In genomic region chr17:28744802-28745051, GRCh38 we compare ENCODE assay signal across 8 cellular contexts. TPM values are rescaled to one million over a fixed set of nuclear protein-coding genes. Genes with fewer than 3 reads are reported as not detected.
DNase-seq lines count a peak whose midpoint lies in the region; ATAC-seq and TF ChIP-seq lines count a peak whose summit lies in the region.

No MANE protein-coding gene starts in this region.

- intact Hi-C loops in activated CD8-positive, alpha-beta T cell treated with anti-CD3 and anti-CD28 coated beads for 36 hours (cut with micrococcal nuclease) = no loop called here

- DNase-seq in HAP-1 (ENCODE audit: low spot score in 2 of 2) = no peak
- no peak for DNase-seq in activated CD8-positive, alpha-beta T cell treated with anti-CD3 and anti-CD28 coated beads for 36 hours
- DNase-seq in glutamatergic neuron = no peak
- no peak for DNase-seq in NCI-H1694 treated with DMSO at 0.1 percent for 48 hours (lab: John Stamatoyannopoulos, UW)
- DNase-seq in NCI-H1048 (lab: John Stamatoyannopoulos, UW) = no peak

- H3K27me3 Mint-ChIP-seq in activated CD8-positive, alpha-beta T cell treated with anti-CD3 and anti-CD28 coated beads for 36 hours = no peaks in the 10 kb centered on the region
- H3K27me3 Mint-ChIP-seq in glutamatergic neuron (ENCODE audit: unreplicated experiment) = peaks cover 26% of the 10 kb centered on the region

- H3K4me1 ChIP-seq in HAP-1 = peaks cover 18% of the 10 kb centered on the region
- peaks cover 31% of the 10 kb centered on the region for H3K4me1 ChIP-seq in skeletal muscle satellite cell (ENCODE audit: control insufficient read depth, insufficient read depth, low read length)

- H3K9me3 Mint-ChIP-seq in activated CD8-positive, alpha-beta T cell treated with anti-CD3 and anti-CD28 coated beads for 36 hours = peaks cover under 1% of the 10 kb centered on the region
- peaks cover 27% of the 10 kb centered on the region for H3K9me3 Mint-ChIP-seq in glutamatergic neuron (ENCODE audit: unreplicated experiment)

- peak overlapping the region; percentile 96 for H3K4me2 ChIP-seq in skeletal muscle satellite cell (ENCODE audit: low read length)

- H3K36me3 ChIP-seq in HAP-1 (replicated peaks) (peaks cover 49% of the 10 kb centered on the region), skeletal muscle satellite cell (ENCODE audit: insufficient read depth, low read length) (peaks cover 40% of the 10 kb centered on the region)

- H3K9ac ChIP-seq in skeletal muscle satellite cell (ENCODE audit: low read depth, low read length) = peak overlapping the region; percentile 93

- CTCF ChIA-PET in activated CD8-positive, alpha-beta T cell treated with anti-CD3 and anti-CD28 coated beads for 36 hours (lab: Charles Lee) = interaction anchor here (1.2 to 17.1 kb wide), 3 partner anchors 17 to 209 kb away, joined by 3 to 609 read pairs (median 38); partner anchors contain the start of genes NEK8 and TLCD1

- H3K4me1 Mint-ChIP-seq in activated CD8-positive, alpha-beta T cell treated with anti-CD3 and anti-CD28 coated beads for 36 hours (ENCODE audit: low read depth) = peaks cover 42% of the 10 kb centered on the region
- peaks cover 19% of the 10 kb centered on the region for H3K4me1 Mint-ChIP-seq in glutamatergic neuron (ENCODE audit: low read depth, unreplicated experiment)

- POLR2A ChIA-PET in activated CD8-positive, alpha-beta T cell treated with anti-CD3 and anti-CD28 coated beads for 36 hours (lab: Charles Lee) = interaction anchor here (2.7 to 20.7 kb wide), 2 partner anchors 12 to 21 kb away, joined by 10 to 480 read pairs; partner anchors contain the start of genes NEK8, RPL23A and TLCD1

- peak overlapping the region; percentile 90 for H3K27ac Mint-ChIP-seq in activated CD8-positive, alpha-beta T cell treated with anti-CD3 and anti-CD28 coated beads for 36 hours
- H3K27ac Mint-ChIP-seq in glutamatergic neuron (ENCODE audit: unreplicated experiment) = peak overlapping the region; percentile 96

- H3K4me3 ChIP-seq in HAP-1 (peak overlapping the region; percentile 88), skeletal muscle satellite cell (ENCODE audit: low read length) (peak overlapping the region; percentile 96)

- peaks cover 47% of the 10 kb centered on the region for H3K36me3 Mint-ChIP-seq in activated CD8-positive, alpha-beta T cell treated with anti-CD3 and anti-CD28 coated beads for 36 hours (ENCODE audit: low read depth)
- no peaks in the 10 kb centered on the region for H3K36me3 Mint-ChIP-seq in glutamatergic neuron (ENCODE audit: unreplicated experiment)

- in situ Hi-C loops in HAP-1 (cut with MboI; ENCODE audit: low sequenced_read_pairs) = no loop called here

- H3K9me3 ChIP-seq in HAP-1 (no peaks in the 10 kb centered on the region), skeletal muscle satellite cell (replicated peaks; ENCODE audit: low read length) (peaks cover 5% of the 10 kb centered on the region)

- peak overlapping the region; percentile 91 for H3K4me3 Mint-ChIP-seq in activated CD8-positive, alpha-beta T cell treated with anti-CD3 and anti-CD28 coated beads for 36 hours
- peak overlapping the region; percentile 90 for H3K4me3 Mint-ChIP-seq in glutamatergic neuron (ENCODE audit: unreplicated experiment)

- no peak for TF ChIP-seq CTCF in activated CD8-positive, alpha-beta T cell treated with anti-CD3 and anti-CD28 coated beads for 36 hours (IDR thresholded peaks at IDR 0.05)
- no peak for TF ChIP-seq CTCF in glutamatergic neuron (IDR thresholded peaks at IDR 0.05; ENCODE audit: partially characterized antibody, unreplicated experiment)

- H3K27me3 ChIP-seq in HAP-1 (ENCODE audit: low read depth) = no peaks in the 10 kb centered on the region
- H3K27me3 ChIP-seq in skeletal muscle satellite cell (ENCODE audit: control insufficient read depth, insufficient read depth, low read length) = no peaks in the 10 kb centered on the region

- no peak for ATAC-seq in activated CD8-positive, alpha-beta T cell treated with anti-CD3 and anti-CD28 coated beads for 36 hours
- no peak for ATAC-seq in HG03457 (IDR thresholded peaks at IDR 0.05; ENCODE audit: unreplicated experiment)
- ATAC-seq in HG02870 (IDR thresholded peaks at IDR 0.05; ENCODE audit: unreplicated experiment) = no peak

RNA-seq across cellular contexts. Expression of gene TRAF4, which starts 0.9 kb away (rescaled TPM):
- 100 to 1,000 TPM; 140 to 151 TPM for total RNA-seq in activated CD8-positive, alpha-beta T cell treated with anti-CD3 and anti-CD28 coated beads for 36 hours
- total RNA-seq in glutamatergic neuron (ENCODE audit: unreplicated experiment) = 373 TPM
- total RNA-seq in skeletal muscle satellite cell (2012; rRNA removed) = 23.6 and 31.9 TPM in 2 replicates

RNA-seq across cellular contexts. Expression of gene NEK8, which starts 16.1 kb away (rescaled TPM):
- total RNA-seq in activated CD8-positive, alpha-beta T cell treated with anti-CD3 and anti-CD28 coated beads for 36 hours = 1 to 10 TPM; 3.6 to 3.9 TPM
- 5.9 TPM for total RNA-seq in glutamatergic neuron (ENCODE audit: unreplicated experiment)
- 1.5 and 2.0 TPM in 2 replicates for total RNA-seq in skeletal muscle satellite cell (2012; rRNA removed)

RNA-seq across cellular contexts. Expression of gene TLCD1, which starts 18.7 kb away (rescaled TPM):
- 1 to 10 TPM; 6.5 to 8.7 TPM for total RNA-seq in activated CD8-positive, alpha-beta T cell treated with anti-CD3 and anti-CD28 coated beads for 36 hours
- 8.2 TPM for total RNA-seq in glutamatergic neuron (ENCODE audit: unreplicated experiment)
- total RNA-seq in skeletal muscle satellite cell (2012; rRNA removed) = 5.6 and 6.8 TPM in 2 replicates

RNA-seq across cellular contexts. Expression of gene RPL23A, which starts 24.9 kb away (rescaled TPM):
- total RNA-seq in activated CD8-positive, alpha-beta T cell treated with anti-CD3 and anti-CD28 coated beads for 36 hours = 1,000 to 10,000 TPM; 2,633 to 2,644 TPM
- 627 TPM for total RNA-seq in glutamatergic neuron (ENCODE audit: unreplicated experiment)
- total RNA-seq in skeletal muscle satellite cell (2012; rRNA removed) = 584 and 827 TPM in 2 replicates

RNA-seq across cellular contexts. Expression of gene RAB34, which starts 27.1 kb away (rescaled TPM):
- 10 to 100 TPM in 1 of 2 experiments, 1 to 10 TPM in 1; 9.8 to 14.4 TPM for total RNA-seq in activated CD8-positive, alpha-beta T cell treated with anti-CD3 and anti-CD28 coated beads for 36 hours
- 54.3 TPM for total RNA-seq in glutamatergic neuron (ENCODE audit: unreplicated experiment)
- total RNA-seq in skeletal muscle satellite cell (2012; rRNA removed) = 158 and 177 TPM in 2 replicates
